ENCODE assay signal across 20 cellular contexts in genomic region chr16:50679266-50679665, GRCh38. TPM values are rescaled to one million over a fixed set of nuclear protein-coding genes. Genes with fewer than 3 reads are reported as not detected.
DNase-seq lines count a peak whose midpoint lies in the region; ATAC-seq, FAIRE-seq and TF ChIP-seq lines count a peak whose summit lies in the region.
"Had no signal": no experiment of that assay in that cellular context is flagged by ENCODE, and none has a peak within 500 bp of the region (broad histone marks: within the 10 kb centered on the region; RNA-seq: fewer than 3 reads in every experiment).

No MANE protein-coding gene starts in this region.

- H4K91ac ChIP-seq in mesenchymal stem cell (ENCODE audit: low read length): no peak overlapping the region

- no peak overlapping the region for H2AK5ac ChIP-seq in mesenchymal stem cell (ENCODE audit: low read length, severe bottlenecking)

- no peak overlapping the region for H3K4me2 ChIP-seq in mesenchymal stem cell (ENCODE audit: low read length, poor library complexity, severe bottlenecking)
- H3K4me2 ChIP-seq: A549 had no signal

- no peaks in the 10 kb centered on the region for H3K9me3 Mint-ChIP-seq in activated CD4-positive, alpha-beta T cell treated with anti-CD3 and anti-CD28 coated beads, Interleukin-2, amount 10 ng/mL, durations not matched to agents 24 days and 14 days
- H3K9me3 Mint-ChIP-seq in CD8-positive, alpha-beta T cell: no peaks in the 10 kb centered on the region
- no peaks in the 10 kb centered on the region for H3K9me3 Mint-ChIP-seq in activated naive CD8-positive, alpha-beta T cell treated with anti-CD3 and anti-CD28 coated beads for 36 hours
- H3K9me3 Mint-ChIP-seq in naive B cell: no peaks in the 10 kb centered on the region

- H3K27ac Mint-ChIP-seq in activated CD4-positive, alpha-beta T cell treated with anti-CD3 and anti-CD28 coated beads, Interleukin-2, amount 10 ng/mL, durations not matched to agents 24 days and 14 days: peak overlapping the region; percentile 91
- peak overlapping the region; percentile 97 for H3K27ac Mint-ChIP-seq in CD8-positive, alpha-beta T cell
- H3K27ac Mint-ChIP-seq in activated naive CD8-positive, alpha-beta T cell treated with anti-CD3 and anti-CD28 coated beads for 36 hours: peak overlapping the region; percentile 55
- H3K27ac Mint-ChIP-seq in naive B cell: peak overlapping the region in 3 of 6 donors; percentile 26 to 97 (median 92)

- no peak for FAIRE-seq in small intestine (lab: Jason Lieb, UNC)
- FAIRE-seq: A549, islet of Langerhans, TTC549 had no signal

- WGBS in mesenchymal stem cell: 84% methylated on average over 14 of the region's 14 CpGs
- WGBS in small intestine, 3 donors: 86 to 90% (median 89%) methylated on average over 14 of the region's 14 CpGs

- H4K8ac ChIP-seq in mesenchymal stem cell (ENCODE audit: low read length): no peak overlapping the region

- peak overlapping the region; percentile 94 for H3K4me3 Mint-ChIP-seq in activated CD4-positive, alpha-beta T cell treated with anti-CD3 and anti-CD28 coated beads, Interleukin-2, amount 10 ng/mL, durations not matched to agents 24 days and 14 days
- H3K4me3 Mint-ChIP-seq in CD8-positive, alpha-beta T cell: peak overlapping the region; percentile 92
- peak overlapping the region; percentile 83 for H3K4me3 Mint-ChIP-seq in activated naive CD8-positive, alpha-beta T cell treated with anti-CD3 and anti-CD28 coated beads for 36 hours
- peak overlapping the region in 6 of 8 donors; percentile 41 to 97 (median 86) for H3K4me3 Mint-ChIP-seq in naive B cell

- POLR2A ChIA-PET in CD8-positive, alpha-beta T cell (lab: Charles Lee): interaction anchor here (1.1 to 2.6 kb wide), 4 partner anchors 11 to 72 kb away, joined by 3 to 46 read pairs (median 4); no protein-coding TSS in a partner anchor

- H3K27me3 ChIP-seq in CD8-positive, alpha-beta T cell (ENCODE audit: insufficient read depth, low read length): no peaks in the 10 kb centered on the region
- H3K27me3 ChIP-seq in mesenchymal stem cell (ENCODE audit: control insufficient read depth in 1 of 2, insufficient read depth in 1 of 2, low read length in 2 of 2): peaks cover 9 to 21% of the 10 kb centered on the region in 2 experiments
- no peaks in the 10 kb centered on the region for H3K27me3 ChIP-seq in small intestine (ENCODE audit: control insufficient read depth in 2 of 2, insufficient read depth in 2 of 2, low read length in 2 of 2)
- H3K27me3 ChIP-seq: Peyer's patch, right atrium auricular region had no signal

- no peaks in the 10 kb centered on the region for H3K27me3 Mint-ChIP-seq in activated CD4-positive, alpha-beta T cell treated with anti-CD3 and anti-CD28 coated beads, Interleukin-2, amount 10 ng/mL, durations not matched to agents 24 days and 14 days
- no peaks in the 10 kb centered on the region for H3K27me3 Mint-ChIP-seq in CD8-positive, alpha-beta T cell (ENCODE audit: low read depth)
- no peaks in the 10 kb centered on the region for H3K27me3 Mint-ChIP-seq in activated naive CD8-positive, alpha-beta T cell treated with anti-CD3 and anti-CD28 coated beads for 36 hours
- no peaks in the 10 kb centered on the region for H3K27me3 Mint-ChIP-seq in naive B cell

- no peaks in the 10 kb centered on the region for H3K9me3 ChIP-seq in CD8-positive, alpha-beta T cell (ENCODE audit: low read length)
- H3K9me3 ChIP-seq in mesenchymal stem cell (ENCODE audit: control insufficient read depth, low read length) (no peaks in the 10 kb centered on the region), small intestine (ENCODE audit: control insufficient read depth, low read depth) (no peaks in the 10 kb centered on the region)
- H3K9me3 ChIP-seq: heart right ventricle, right atrium auricular region had no signal

- H3K4me1 Mint-ChIP-seq in activated CD4-positive, alpha-beta T cell treated with anti-CD3 and anti-CD28 coated beads, Interleukin-2, amount 10 ng/mL, durations not matched to agents 24 days and 14 days: peaks cover 65% of the 10 kb centered on the region
- peaks cover 75% of the 10 kb centered on the region for H3K4me1 Mint-ChIP-seq in CD8-positive, alpha-beta T cell (ENCODE audit: low read depth)
- H3K4me1 Mint-ChIP-seq in activated naive CD8-positive, alpha-beta T cell treated with anti-CD3 and anti-CD28 coated beads for 36 hours: peaks cover 60% of the 10 kb centered on the region
- peaks cover 48 to 70% (median 60%) of the 10 kb centered on the region in 3 donors for H3K4me1 Mint-ChIP-seq in naive B cell

- H3K18ac ChIP-seq in mesenchymal stem cell (ENCODE audit: low read depth in 1 of 2, low read length in 2 of 2): no peak overlapping the region

- peaks cover 56% of the 10 kb centered on the region for H3K4me1 ChIP-seq in CD8-positive, alpha-beta T cell (ENCODE audit: insufficient read depth, low read length)
- H3K4me1 ChIP-seq in mesenchymal stem cell (ENCODE audit: control insufficient read depth, insufficient read depth, low read depth, low read length) (no peaks in the 10 kb centered on the region), small intestine (ENCODE audit: control insufficient read depth in 2 of 2, insufficient read depth in 1 of 2, low read depth in 1 of 2, low read length in 1 of 2) (no peaks in the 10 kb centered on the region)
- H3K4me1 ChIP-seq: A549, right atrium auricular region had no signal

- H2BK15ac ChIP-seq in mesenchymal stem cell (ENCODE audit: low read depth, poor library complexity, severe bottlenecking): no peak overlapping the region

- H3K79me1 ChIP-seq in mesenchymal stem cell (replicated peaks; ENCODE audit: low read length, poor library complexity, severe bottlenecking): no peaks in the 10 kb centered on the region

- DNase-seq in activated CD4-positive, alpha-beta T cell treated with anti-CD3 and anti-CD28 coated beads, Interleukin-2, amount 10 ng/mL, durations not matched to agents 24 days and 14 days: no peak
- no peak for DNase-seq in activated CD4-positive, alpha-beta T cell treated with anti-CD3 and anti-CD28 coated beads for 48 hours
- no peak for DNase-seq in CD8-positive, alpha-beta T cell
- DNase-seq in activated naive CD8-positive, alpha-beta T cell treated with anti-CD3 and anti-CD28 coated beads for 36 hours: no peak
- DNase-seq in naive B cell (no peak), mesenchymal stem cell (no peak), DMS53 (lab: John Stamatoyannopoulos, UW) (no peak), small intestine (no peak)
- DNase-seq: amniotic stem cell; central memory CD4-positive, alpha-beta T cell; heart right ventricle; mesendoderm; nucleus accumbens had no signal

- H2BK5ac ChIP-seq in mesenchymal stem cell (ENCODE audit: low read depth, low read length, poor library complexity, severe bottlenecking): no peak overlapping the region

- H2AFZ ChIP-seq in mesenchymal stem cell (ENCODE audit: low read depth, low read length): no peak overlapping the region

- peaks cover 31% of the 10 kb centered on the region for H3K36me3 ChIP-seq in CD8-positive, alpha-beta T cell (ENCODE audit: insufficient read depth, low read length)
- H3K36me3 ChIP-seq in mesenchymal stem cell (ENCODE audit: control insufficient read depth in 1 of 2, insufficient read depth in 2 of 2, low read depth in 1 of 2, low read length in 2 of 2) (no peaks in the 10 kb centered on the region), small intestine (ENCODE audit: control insufficient read depth in 2 of 2, insufficient read depth in 2 of 2, low read length in 2 of 2) (no peaks in the 10 kb centered on the region)
- H3K36me3 ChIP-seq: right atrium auricular region had no signal

- H3K36me3 Mint-ChIP-seq in activated CD4-positive, alpha-beta T cell treated with anti-CD3 and anti-CD28 coated beads, Interleukin-2, amount 10 ng/mL, durations not matched to agents 24 days and 14 days (ENCODE audit: low read depth): peaks cover 51% of the 10 kb centered on the region
- peaks cover 60% of the 10 kb centered on the region for H3K36me3 Mint-ChIP-seq in CD8-positive, alpha-beta T cell
- peaks cover 41% of the 10 kb centered on the region for H3K36me3 Mint-ChIP-seq in activated naive CD8-positive, alpha-beta T cell treated with anti-CD3 and anti-CD28 coated beads for 36 hours
- H3K36me3 Mint-ChIP-seq in naive B cell: peaks cover 20 to 30% of the 10 kb centered on the region in 2 donors

- peak overlapping the region; percentile 51 for H3K27ac ChIP-seq in CD8-positive, alpha-beta T cell (ENCODE audit: low read depth, low read length)
- H3K27ac ChIP-seq in mesenchymal stem cell (ENCODE audit: low read length, poor library complexity, severe bottlenecking) (no peak overlapping the region), small intestine (ENCODE audit: low read depth in 1 of 2, low read length in 1 of 2) (no peak overlapping the region)
- H3K27ac ChIP-seq: A549, right atrium auricular region, SK-N-MC had no signal

- H2BK12ac ChIP-seq in mesenchymal stem cell (ENCODE audit: low read length in 2 of 2): no peak overlapping the region

- peak overlapping the region; percentile 65 for H3K4me3 ChIP-seq in CD8-positive, alpha-beta T cell (ENCODE audit: low read depth, low read length)
- H3K4me3 ChIP-seq in mesenchymal stem cell (ENCODE audit: insufficient read depth in 1 of 2, low read depth in 1 of 2, low read length in 2 of 2) (no peak overlapping the region), small intestine (ENCODE audit: low read depth in 1 of 2, low read length in 2 of 2) (no peak overlapping the region)
- H3K4me3 ChIP-seq: A549, right atrium auricular region, SK-N-MC had no signal

- no peak for ATAC-seq in CD8-positive, alpha-beta T cell
- no peak for ATAC-seq in naive B cell (ENCODE audit: low read depth in 2 of 2)
- ATAC-seq: A549 had no signal

- no peak overlapping the region for H3K4ac ChIP-seq in mesenchymal stem cell (ENCODE audit: low read depth in 1 of 2, low read length in 2 of 2)

- H3K9ac ChIP-seq in mesenchymal stem cell (ENCODE audit: low read length): no peak overlapping the region

- H2BK120ac ChIP-seq in mesenchymal stem cell (ENCODE audit: low read depth, low read length): no peak overlapping the region

- intact Hi-C loops in activated CD4-positive, alpha-beta T cell treated with anti-CD3 and anti-CD28 coated beads, Interleukin-2, amount 10 ng/mL, durations not matched to agents 24 days and 14 days (cut with micrococcal nuclease): no loop called here
- intact Hi-C loops in CD8-positive, alpha-beta T cell (cut with DNase I, micrococcal nuclease): no loop called here

- no peak overlapping the region for H3K23ac ChIP-seq in mesenchymal stem cell (ENCODE audit: low read length in 2 of 2)

- CTCF ChIA-PET in CD8-positive, alpha-beta T cell (lab: Charles Lee): interaction anchor here (1.9 to 6.3 kb wide), 3 partner anchors 14 to 127 kb away, joined by 4 to 111 read pairs (median 22); no protein-coding TSS in a partner anchor

- no peak for TF ChIP-seq CTCF in CD8-positive, alpha-beta T cell (IDR thresholded peaks at IDR 0.05)

- peak overlapping the region in 1 of 2 experiments; percentile 11 for H3K14ac ChIP-seq in mesenchymal stem cell (ENCODE audit: low read length in 2 of 2)

RNA-seq across cellular contexts. Expression of gene SNX20, which starts 1.8 kb away (rescaled TPM):
- 33.3 and 34.9 TPM in 2 replicates for total RNA-seq in activated CD4-positive, alpha-beta T cell treated with anti-CD3 and anti-CD28 coated beads, Interleukin-2, amount 10 ng/mL, durations not matched to agents 24 days and 14 days
- total RNA-seq in CD8-positive, alpha-beta T cell: 10 to 100 TPM; 18.6 to 20.1 TPM
- 10 to 100 TPM; 25.8 to 26.0 TPM for total RNA-seq in activated naive CD8-positive, alpha-beta T cell treated with anti-CD3 and anti-CD28 coated beads for 36 hours
- polyA plus RNA-seq in naive B cell (ENCODE audit: low read depth in 6 of 6): 10 to 100 TPM; 29.0 to 47.0 (median 38.9) TPM
- polyA plus RNA-seq in mesenchymal stem cell (2013, experiment 1 of 2): not detected
- not detected for polyA plus RNA-seq in mesenchymal stem cell (2013, experiment 2 of 2)
- 1 to 10 TPM in 2 of 3 donors, under 1 TPM in 1; 0.22 to 3.0 (median 1.0) TPM for polyA plus RNA-seq in small intestine
- total RNA-seq: M059J had no signal
- polyA plus RNA-seq: A549 had no signal

RNA-seq across cellular contexts. Expression of gene NOD2, which starts 14.1 kb away (rescaled TPM):
- 8.3 and 9.3 TPM in 2 replicates for total RNA-seq in activated CD4-positive, alpha-beta T cell treated with anti-CD3 and anti-CD28 coated beads, Interleukin-2, amount 10 ng/mL, durations not matched to agents 24 days and 14 days
- under 1 TPM; 0.86 to 0.90 TPM for total RNA-seq in CD8-positive, alpha-beta T cell
- total RNA-seq in activated naive CD8-positive, alpha-beta T cell treated with anti-CD3 and anti-CD28 coated beads for 36 hours: 1 to 10 TPM in 1 of 2 experiments, under 1 TPM in 1; 0.78 to 1.2 TPM
- polyA plus RNA-seq in naive B cell (ENCODE audit: low read depth in 6 of 6): under 1 TPM in 4 of 6 donors, not detected in 2; 0.07 to 0.25 (median 0.16) TPM
- not detected for polyA plus RNA-seq in mesenchymal stem cell (2013, experiment 1 of 2)
- not detected for polyA plus RNA-seq in mesenchymal stem cell (2013, experiment 2 of 2)
- under 1 TPM in 2 of 3 donors, not detected in 1; 0.54 to 0.58 TPM for polyA plus RNA-seq in small intestine
- polyA plus RNA-seq: A549 had no signal
